Comparison of ENCODE assay signal across 10 cellular contexts in the genomic region with DNA sequence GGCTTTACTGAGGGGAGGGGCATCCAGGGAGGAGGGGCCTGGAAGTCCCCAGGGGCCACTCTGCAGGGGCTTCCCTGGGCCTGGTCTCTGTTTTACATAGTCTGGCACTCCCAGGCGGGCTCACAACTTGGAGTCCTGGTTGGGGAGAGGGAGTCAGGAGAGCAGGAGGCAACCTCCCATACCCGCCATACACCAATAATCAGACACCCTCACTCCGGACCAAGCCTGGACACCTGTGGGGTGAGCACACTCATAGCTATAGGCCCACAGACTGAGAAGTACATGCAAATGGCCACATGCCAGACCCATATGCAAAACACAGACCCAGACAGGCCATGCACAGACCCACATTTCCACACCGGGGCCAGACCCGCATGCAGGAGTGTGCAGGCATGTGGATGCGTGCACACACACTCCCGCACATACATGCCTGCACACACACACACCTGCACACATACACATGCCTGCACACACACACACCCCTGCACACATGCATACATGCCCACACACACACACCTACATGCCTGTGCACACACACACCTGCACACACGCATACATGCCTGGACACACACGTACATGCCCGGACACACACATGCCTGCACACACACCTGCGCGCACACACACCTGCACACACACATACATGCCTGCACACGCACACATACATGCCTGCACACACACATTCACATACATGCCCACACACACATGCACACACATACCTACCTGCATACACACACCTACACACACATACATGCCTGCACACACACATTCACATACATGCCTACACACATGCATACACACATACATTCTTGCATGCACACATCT.
A peak's percentile ranks its signal among the peaks of the same experiment; 100 is the strongest.
DNase-seq lines count a peak whose midpoint lies in the region; ATAC-seq, FAIRE-seq and TF ChIP-seq lines count a peak whose summit lies in the region.
"Had no signal": no experiment of that assay in that cellular context is flagged by ENCODE, and none has a peak within 500 bp of the region (broad histone marks: within the 10 kb centered on the region; RNA-seq: fewer than 3 reads in every experiment).

No MANE protein-coding gene starts in this region.

- H3K36me3 ChIP-seq in bronchial epithelial cell (ENCODE audit: control insufficient read depth, insufficient read depth, low read length), result no peaks in the 10 kb centered on the region

- in situ Hi-C loops in GM13977 (cut with MboI; ENCODE audit: low pct_unique_long_range_greater_than_20kb, low sequenced_read_pairs, unreplicated experiment), result loop anchor here (10.0 kb wide), 1 partner anchor 55 kb away; no protein-coding TSS in a partner anchor

- DNase-seq in GM13977 (ENCODE audit: low spot score), result peak; percentile 76
- no peak for DNase-seq in bronchial epithelial cell (ENCODE audit: low read depth)
- DNase-seq in NK-92 (lab: John Stamatoyannopoulos, UW; ENCODE audit: unreplicated experiment), result no peak
- no peak for DNase-seq in activated effector memory CD4-positive, alpha-beta T cell treated with Interleukin-2 at 50 U/mL for 16 hours
- DNase-seq in stimulated activated CD4-positive, alpha-beta T cell treated with anti-CD3 and anti-CD28 coated beads, Interleukin-2, amount 100 ng/mL, for 24 hours, result no peak
- DNase-seq in NCI-H187 (lab: John Stamatoyannopoulos, UW), result no peak
- DNase-seq: NCI-H226, occipital lobe had no signal

- no peak overlapping the region for H3K4me3 ChIP-seq in bronchial epithelial cell (ENCODE audit: low read depth, low read length)

- TF ChIP-seq CTCF in GM13977 (IDR thresholded peaks at IDR 0.05; ENCODE audit: extremely low read depth, insufficient read depth, missing control alignments), result no peak
- no peak for TF ChIP-seq CTCF in bronchial epithelial cell (IDR thresholded peaks at IDR 0.05; ENCODE audit: insufficient read depth, low read length, severe bottlenecking)

- ATAC-seq in GM19455 (IDR thresholded peaks at IDR 0.05; ENCODE audit: unreplicated experiment) (peak; percentile 58), HG03139 (IDR thresholded peaks at IDR 0.05; ENCODE audit: unreplicated experiment) (peak; percentile 40)

- peak; percentile 96 for FAIRE-seq in bronchial epithelial cell (lab: Jason Lieb, UNC)

- no peaks in the 10 kb centered on the region for H3K27me3 ChIP-seq in bronchial epithelial cell (ENCODE audit: control insufficient read depth, insufficient read depth, low read length)
